In the genomic region with DNA sequence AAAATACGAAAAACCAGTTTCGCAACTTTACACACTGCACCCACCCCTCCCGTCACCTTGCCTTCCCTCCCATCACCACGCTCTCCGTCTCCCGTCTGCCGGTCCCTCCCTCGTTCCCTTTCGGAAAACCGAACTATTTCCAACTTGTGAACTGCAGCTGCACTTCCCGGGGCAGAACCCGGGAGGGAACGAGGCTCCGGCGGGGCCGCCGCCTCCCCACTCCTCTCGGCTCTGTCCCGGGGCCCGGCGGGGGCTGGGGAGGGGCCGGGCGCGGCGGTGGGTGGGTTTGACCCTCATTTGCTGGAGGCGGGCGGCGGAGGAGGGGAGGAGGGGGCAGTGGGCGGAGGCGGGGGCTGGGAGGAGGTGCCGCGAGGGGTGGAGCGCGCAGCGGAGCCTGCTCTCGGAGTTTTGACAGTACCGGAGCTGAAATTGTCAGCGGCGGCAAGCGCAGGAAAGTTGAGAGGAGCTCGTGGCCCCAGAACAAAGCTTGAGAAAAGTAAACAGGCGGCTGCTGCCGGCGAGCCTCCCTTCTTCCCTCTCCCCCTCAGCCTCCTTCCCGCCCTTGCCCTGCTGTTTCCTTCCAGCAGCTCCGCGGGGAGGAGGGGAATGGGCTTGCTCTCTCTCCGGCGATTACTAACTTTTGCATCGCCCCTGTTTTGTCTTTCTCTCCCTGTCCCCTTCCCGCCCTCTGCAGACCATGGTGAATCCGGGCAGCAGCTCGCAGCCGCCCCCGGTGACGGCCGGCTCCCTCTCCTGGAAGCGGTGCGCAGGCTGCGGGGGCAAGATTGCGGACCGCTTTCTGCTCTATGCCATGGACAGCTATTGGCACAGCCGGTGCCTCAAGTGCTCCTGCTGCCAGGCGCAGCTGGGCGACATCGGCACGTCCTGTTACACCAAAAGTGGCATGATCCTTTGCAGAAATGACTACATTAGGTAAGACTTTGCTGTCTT, we compare ENCODE assay signal across 8 cellular contexts. TPM values are rescaled to one million over a fixed set of nuclear protein-coding genes. Genes with fewer than 3 reads are reported as not detected.
DNase-seq lines count a peak whose midpoint lies in the region; ATAC-seq, FAIRE-seq and TF ChIP-seq lines count a peak whose summit lies in the region.

No MANE protein-coding gene starts in this region.

- peak overlapping the region; percentile 4; the same call in 1 of the 2 replicates for H2BK120ac ChIP-seq in IMR-90 (ENCODE audit: low read depth, low read length)

- no peak for DNase-seq in AG04449 (ENCODE audit: low read depth, low spot score)
- no peak for DNase-seq in GM18507 (ENCODE audit: extremely low spot score, insufficient read length, low read depth)
- DNase-seq in IMR-90, result peak; percentile 60
- peak; percentile 57 to 82 (median 68) for DNase-seq in adrenal gland
- DNase-seq in heart right ventricle, result peak; percentile 83 to 88
- peak; percentile 73 to 90 (median 82) for DNase-seq in pancreas
- DNase-seq in uterus, result peak; percentile 76 to 79

- H3K27ac ChIP-seq in IMR-90 (ENCODE audit: insufficient read depth, low read length) (peak overlapping the region; percentile 98), adrenal gland (peak overlapping the region in 4 of 5 donors; percentile 56 to 96 (median 72)), heart right ventricle (peak overlapping the region; percentile 16 to 97 (median 94)), pancreas (peak overlapping the region; percentile 51 to 97 (median 79)), uterus (peak overlapping the region; percentile 98 to 99)

- H3K56ac ChIP-seq in IMR-90 (ENCODE audit: extremely low read depth, insufficient read depth, low read length), result peak overlapping the region; percentile 54

- H3K14ac ChIP-seq in IMR-90 (replicated peaks; ENCODE audit: low read depth, low read length), result peak overlapping the region; percentile 53

- no peak for TF ChIP-seq POLR2A in IMR-90 (IDR thresholded peaks at IDR 0.05; ENCODE audit: low read depth, low read length)
- TF ChIP-seq POLR2A in adrenal gland (IDR thresholded peaks at IDR 0.05), result peak in 1 of 2 donors; percentile 8
- TF ChIP-seq POLR2A in uterus (IDR thresholded peaks at IDR 0.05), result peak in 1 of 2 donors; percentile 31

- H3K4me2 ChIP-seq in IMR-90 (ENCODE audit: low read depth, low read length), result peak overlapping the region; percentile 95

- no peak overlapping the region for H2BK20ac ChIP-seq in IMR-90 (ENCODE audit: low read depth, low read length)

- ATAC-seq in IMR-90 (ENCODE audit: low read depth) (peak; percentile 30), SK-N-SH treated with all-trans-retinoic acid at 6 μM for 48 hours (peak; percentile 29), heart right ventricle (peak; percentile 34 to 74 (median 52)), pancreas (peak; percentile 46 to 66 (median 55))

- H3K4me3 ChIP-seq in AG04449 (ENCODE audit: low read depth, low read length) (peak overlapping the region; percentile 71), IMR-90 (ENCODE audit: insufficient read depth, low read depth, low read length) (peak overlapping the region; percentile 82), adrenal gland (peak overlapping the region in 3 of 4 donors; percentile 41 to 94 (median 79)), heart right ventricle (peak overlapping the region; percentile 64 to 88 (median 82)), pancreas (peak overlapping the region; percentile 36 to 80 (median 50)), uterus (peak overlapping the region; percentile 60 to 79)

- dilution Hi-C loops in IMR-90 (cut with HindIII; ENCODE audit: low sequenced_read_pairs, unreplicated experiment), result no loop called here

- H4K8ac ChIP-seq in IMR-90 (ENCODE audit: low read depth in 2 of 2, low read length in 2 of 2), result peak overlapping the region in 1 of 2 experiments; percentile 6; a peak in 1 of 4 replicates

- peak overlapping the region; percentile 25; the same call in 1 of the 2 replicates for H4K91ac ChIP-seq in IMR-90 (ENCODE audit: insufficient read depth, low read depth, low read length)

- TF ChIP-seq CTCF in AG04449 (IDR thresholded peaks at IDR 0.05; ENCODE audit: insufficient read depth, low read length, missing control alignments) (peak; percentile 36), IMR-90 (conservative IDR thresholded peaks at IDR 0.05; ENCODE audit: low read depth, low read length) (0 out of 2 replicates have a peak, but pooled peaks have one; percentile 21), adrenal gland (IDR thresholded peaks at IDR 0.05) (no peak), heart right ventricle (IDR thresholded peaks at IDR 0.05) (peak in 5 of 9 donors; percentile 13 to 38 (median 19)), pancreas (IDR thresholded peaks at IDR 0.05) (no peak), uterus (IDR thresholded peaks at IDR 0.05) (no peak)

- no peak for TF ChIP-seq RAD21 in IMR-90 (IDR thresholded peaks at IDR 0.05; ENCODE audit: low read length)

- H4K20me1 ChIP-seq in IMR-90 (ENCODE audit: insufficient read depth, low read length), result peaks cover 29% of the 10 kb centered on the region

- peak overlapping the region; percentile 98 for H3K9ac ChIP-seq in IMR-90 (ENCODE audit: low read depth, low read length)

- peak overlapping the region; percentile 54 for H3K18ac ChIP-seq in IMR-90 (ENCODE audit: low read depth, low read length)

- H3K9me3 ChIP-seq in IMR-90 (ENCODE audit: control insufficient read depth, insufficient read depth, low read length) (no peaks in the 10 kb centered on the region), adrenal gland (replicated peaks in 1 of 3) (no peaks in the 10 kb centered on the region), heart right ventricle (no peaks in the 10 kb centered on the region), pancreas (no peaks in the 10 kb centered on the region), uterus (no peaks in the 10 kb centered on the region)

- no peaks in the 10 kb centered on the region for H3K27me3 ChIP-seq in IMR-90 (ENCODE audit: control insufficient read depth, insufficient read depth, low read length)
- no peaks in the 10 kb centered on the region for H3K27me3 ChIP-seq in adrenal gland
- no peaks in the 10 kb centered on the region for H3K27me3 ChIP-seq in heart right ventricle
- no peaks in the 10 kb centered on the region for H3K27me3 ChIP-seq in pancreas
- no peaks in the 10 kb centered on the region for H3K27me3 ChIP-seq in uterus

- H3K36me3 ChIP-seq in IMR-90 (ENCODE audit: control insufficient read depth, insufficient read depth, low read length), result peaks cover 12% of the 10 kb centered on the region; the same call in 1 of the 2 replicates
- no peaks in the 10 kb centered on the region for H3K36me3 ChIP-seq in adrenal gland (replicated peaks in 1 of 2)
- peaks cover 0 to 8% (median 0%) of the 10 kb centered on the region in 9 donors for H3K36me3 ChIP-seq in heart right ventricle
- no peaks in the 10 kb centered on the region for H3K36me3 ChIP-seq in pancreas
- H3K36me3 ChIP-seq in uterus, result no peaks in the 10 kb centered on the region

- FAIRE-seq in GM18507 (lab: Jason Lieb, UNC), result peak; percentile 76
- no peak for FAIRE-seq in pancreas (lab: Jason Lieb, UNC)

- H3K9me1 ChIP-seq in IMR-90 (ENCODE audit: insufficient read depth, low read length), result no peaks in the 10 kb centered on the region

- H4K5ac ChIP-seq in IMR-90 (ENCODE audit: low read depth, low read length), result peak overlapping the region; percentile 14

- H3K4me1 ChIP-seq in IMR-90 (ENCODE audit: control insufficient read depth, insufficient read depth, low read length) (peaks cover 11% of the 10 kb centered on the region), adrenal gland (replicated peaks in 1 of 2) (peaks cover 20 to 41% of the 10 kb centered on the region in 2 donors), heart right ventricle (peaks cover 0 to 62% (median 45%) of the 10 kb centered on the region in 9 donors), pancreas (peaks cover 5 to 38% (median 6%) of the 10 kb centered on the region in 3 donors), uterus (peaks cover 6 to 9% of the 10 kb centered on the region in 2 donors)

- POLR2A ChIA-PET in AG04449 (lab: Yijun Ruan, JAX), result interaction anchor here (0.6 kb wide), 1 partner anchor 181 kb away, joined by 3 read pairs; no protein-coding TSS in a partner anchor
- POLR2A ChIA-PET in IMR-90 (lab: Charles Lee; ENCODE audit: unreplicated experiment), result interaction anchor here (0.9 kb wide), 1 partner anchor 311 kb away, joined by 3 read pairs; no protein-coding TSS in a partner anchor

- H3K23ac ChIP-seq in IMR-90 (ENCODE audit: low read depth, low read length), result peak overlapping the region; percentile 88

- H2BK5ac ChIP-seq in IMR-90 (ENCODE audit: low read depth, low read length, poor library complexity, severe bottlenecking), result peak overlapping the region; percentile 84

- peak overlapping the region; percentile 55; the same call in 1 of the 2 replicates for H2AK5ac ChIP-seq in IMR-90 (ENCODE audit: low read depth, low read length)

- CTCF ChIA-PET in AG04449 (lab: Yijun Ruan, JAX), result interaction anchor here (0.7 to 2.4 kb wide), 5 partner anchors 38 to 730 kb away, joined by 3 to 7 read pairs (median 4); no protein-coding TSS in a partner anchor
- CTCF ChIA-PET in IMR-90 (lab: Yijun Ruan, JAX), result no interaction called here

- no peak overlapping the region; the same call in 2 of the 3 replicates for H2BK15ac ChIP-seq in IMR-90 (ENCODE audit: low read depth, low read length)

- peak overlapping the region; percentile 88 for H2AFZ ChIP-seq in IMR-90 (replicated peaks; ENCODE audit: low read length, poor library complexity)

- no TSS peak for BruUV-seq in IMR-90 (replicated peaks; lab: Mats Ljungman, UMichigan)

- WGBS in IMR-90 (ENCODE audit: extremely low coverage in 2 of 2, insufficient read length in 1 of 2), 2 experiments, result 3% methylated on average over 7 of the region's 67 CpGs; no CpG with 5 or more reads in 1 of the 2 experiments
- 0 to 2% (median 1%) methylated on average over 45 to 67 of the region's 67 CpGs for WGBS in adrenal gland, 4 donors
- 0 to 1% methylated on average over 66 of the region's 67 CpGs for WGBS in heart right ventricle, 2 donors
- WGBS in pancreas, 2 donors, result 0 to 1% methylated on average over 56 to 67 of the region's 67 CpGs

- in situ Hi-C loops in IMR-90 (cut with MboI; ENCODE audit: low sequenced_read_pairs), result loop anchor here (5.0 kb wide), 2 partner anchors 179 to 621 kb away; no protein-coding TSS in a partner anchor

- intact Hi-C loops in IMR-90 (cut with micrococcal nuclease) (loop anchor here (2.0 to 10.0 kb wide), 3 partner anchors 253 to 851 kb away; no protein-coding TSS in a partner anchor), adrenal gland (cut with DNase I) (no loop called here), heart right ventricle (cut with DNase I) (loop anchor here in 3 of 10 donors (2.0 to 10.0 kb wide), 8 partner anchors 71 to 1167 kb away; no protein-coding TSS in a partner anchor), pancreas (cut with DNase I) (no loop called here), uterus (cut with DNase I; ENCODE audit: low total_unique reads) (no loop called here)

- peak overlapping the region; percentile 63 for H3K4ac ChIP-seq in IMR-90 (ENCODE audit: low read depth, low read length)

- peak overlapping the region; percentile 65 for H2AK9ac ChIP-seq in IMR-90 (replicated peaks; ENCODE audit: low read depth, low read length, poor library complexity)

- H3K79me1 ChIP-seq in IMR-90 (ENCODE audit: low read depth in 1 of 2, low read length in 2 of 2), result peaks cover 8 to 29% of the 10 kb centered on the region in 2 experiments

RNA-seq across cellular contexts. Expression of a gene that starts 2.9 kb away (rescaled TPM):
- total RNA-seq in IMR-90 (2012; rRNA removed) (85.8 and 98.9 TPM in 2 replicates), adrenal gland (10 to 100 TPM; 10.3 to 26.9 (median 22.1) TPM), heart right ventricle (10 to 100 TPM; 19.8 to 60.5 (median 27.7) TPM), pancreas (10 to 100 TPM; 10.5 to 35.1 (median 19.3) TPM), uterus (100 to 1,000 TPM in 1 of 4 donors, 10 to 100 TPM in 3; 38.7 to 178 (median 60.9) TPM)
- polyA plus RNA-seq in IMR-90 (2012; rRNA removed) (99.7 and 109 TPM in 2 replicates), adrenal gland (10 to 100 TPM; 16.2 to 21.6 (median 21.1) TPM), heart right ventricle (10 to 100 TPM; 20.5 to 50.2 TPM), pancreas (10 to 100 TPM; 20.1 to 22.8 TPM)
- polyA plus RNA-seq in IMR-90 (2012; cell fraction: cytosol; rRNA removed), result 38.5 and 80.5 TPM in 2 replicates
- 82.0 and 132 TPM in 2 replicates for polyA plus RNA-seq in IMR-90 (2012; cell fraction: nucleus; rRNA removed; ENCODE audit: low replicate concordance)

Comparison
In these comparisons a context has a peak if more than half of its experiments do, and no peak if none do; other contexts are left out.
1. DNase-seq: peak in IMR-90 (single experiment), adrenal gland (7 of 7), heart right ventricle (2 of 2), pancreas (6 of 6) and uterus (2 of 2); none in AG04449 (single experiment) and GM18507 (single experiment).
2. CTCF ChIP-seq: peak in AG04449 (single experiment), IMR-90 (single experiment) and heart right ventricle (5 of 9); none in adrenal gland (0 of 6), pancreas (0 of 4) and uterus (0 of 4).
3. Peak in every context shown above with its lines, with median percentiles within 50 percentile points of each other: H3K4me3 ChIP-seq, ATAC-seq and H3K27ac ChIP-seq.